ENCODE assay signal across 1 cellular context in the genomic region with DNA sequence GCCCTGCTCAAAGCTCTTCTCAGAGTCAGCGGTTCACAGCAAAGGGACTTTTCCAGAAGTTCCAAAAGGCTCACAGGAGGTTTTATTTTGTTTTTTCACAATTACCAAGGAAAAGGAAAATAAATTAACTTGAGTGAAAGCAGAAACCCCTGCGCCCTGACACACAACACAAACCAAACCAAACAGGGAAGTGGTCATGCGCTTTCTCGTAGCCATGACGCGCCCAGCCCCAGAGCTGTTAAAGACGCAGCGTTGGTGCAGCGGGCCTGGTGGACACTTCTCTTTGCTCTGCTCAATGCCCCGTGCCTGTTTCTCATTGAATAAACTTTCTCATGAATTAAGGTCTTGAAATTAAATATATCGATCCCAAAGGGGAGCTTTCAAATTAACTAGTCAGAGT.
TF ChIP-seq lines count a peak whose summit lies in the region.

No MANE protein-coding gene starts in this region.

TF ChIP-seq in SK-N-SH treated with all-trans-retinoic acid at 6 μM for 48 hours, 23 proteins besides CTCF, POLR2A, EP300 and RAD21 (continued from another document):
- no peak for TF ChIP-seq TSHZ2 (CRISPR knock-in tag; IDR thresholded peaks at IDR 0.05)
